20 cellular contexts compared by ENCODE assay signal in the genomic region with DNA sequence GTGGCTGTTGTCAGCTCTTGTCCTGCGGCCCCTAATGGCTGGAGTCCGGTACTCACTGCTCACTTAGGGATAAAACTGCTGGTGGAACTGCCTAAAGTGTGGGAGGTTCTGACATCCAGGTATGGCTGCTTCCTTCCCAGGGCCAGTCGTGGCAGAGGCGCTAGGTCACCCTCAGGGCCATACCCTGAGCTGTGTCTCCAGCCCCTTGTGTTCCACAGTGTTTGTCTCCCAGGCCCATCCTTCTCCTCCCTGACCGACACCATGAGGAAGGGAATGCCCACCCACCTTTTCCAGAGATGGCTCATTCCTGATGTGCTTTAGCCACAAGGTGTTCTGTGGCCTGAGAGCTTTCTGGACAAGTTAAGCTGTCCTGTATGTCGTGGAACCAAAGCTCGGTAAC. TPM values are rescaled to one million over a fixed set of nuclear protein-coding genes. Genes with fewer than 3 reads are reported as not detected.
"Had no signal": no experiment of that assay in that cellular context is flagged by ENCODE, and none has a peak within 500 bp of the region (broad histone marks: within the 10 kb centered on the region; RNA-seq: fewer than 3 reads in every experiment).

No MANE protein-coding gene starts in this region.

- H3K36me3 ChIP-seq: SJSA1 had no signal

- H3K9me3 ChIP-seq: SJSA1 had no signal

- DNase-seq: KBM-7; MV-4-11; NCI-H1048; NCI-H1436 treated with DMSO at 0.1 percent for 48 hours; NCI-H1694; NCI-H187 treated with DMSO at 0.1 percent for 48 hours; NCI-H2171 treated with DMSO at 0.1 percent for 48 hours; NCI-H446 treated with DMSO at 0.1 percent for 48 hours; NCI-H82; NK-92 treated with Interleukin-12 subunit alpha and Interleukin-12 subunit beta, amount 100 ng/mL, for 24 hours; PC-3; SIG-M5 had no signal

- H3K4me1 ChIP-seq: SJSA1 had no signal

- H3K4me3 ChIP-seq: SJSA1, SK-N-MC had no signal

- ATAC-seq: Panc1, PC-3 had no signal

- H3K27ac ChIP-seq: RWPE1, SJSA1, SK-N-MC had no signal

RNA-seq across cellular contexts. Expression of gene ACR, which starts 12.4 kb away (rescaled TPM):
- total RNA-seq: HT-29, LHCN-M2, MCF 10A, OCI-LY7, PC-3, SJSA1 had no signal

RNA-seq across cellular contexts. Expression of gene SHANK3, which starts 53.0 kb away (rescaled TPM):
- total RNA-seq: HT-29 had no signal
